In genomic region chr10:93115661-93116383, GRCh38 we compare ENCODE assay signal across 9 cellular contexts. TPM values are rescaled to one million over a fixed set of nuclear protein-coding genes. Genes with fewer than 3 reads are reported as not detected.
DNase-seq lines count a peak whose midpoint lies in the region; ATAC-seq lines count a peak whose summit lies in the region.
"Had no signal": no experiment of that assay in that cellular context is flagged by ENCODE, and none has a peak within 500 bp of the region (broad histone marks: within the 10 kb centered on the region; RNA-seq: fewer than 3 reads in every experiment).

No MANE protein-coding gene starts in this region.

- no peak overlapping the region for H3K4me3 Mint-ChIP-seq in activated naive CD8-positive, alpha-beta T cell treated with anti-CD3 and anti-CD28 coated beads, Interleukin-2, amount 10 ng/mL, durations not matched to agents 7 days and 5 days

- POLR2A ChIA-PET in activated naive CD8-positive, alpha-beta T cell treated with anti-CD3 and anti-CD28 coated beads, Interleukin-2, amount 10 ng/mL, durations not matched to agents 7 days and 5 days (lab: Charles Lee) = no interaction called here

- H3K4me1 Mint-ChIP-seq in activated naive CD8-positive, alpha-beta T cell treated with anti-CD3 and anti-CD28 coated beads, Interleukin-2, amount 10 ng/mL, durations not matched to agents 7 days and 5 days = peaks cover 7% of the 10 kb centered on the region

- no peaks in the 10 kb centered on the region for H3K4me1 ChIP-seq in right cardiac atrium (ENCODE audit: control insufficient read depth, insufficient read depth, low read length)

- no peaks in the 10 kb centered on the region for H3K27me3 ChIP-seq in right cardiac atrium (ENCODE audit: control insufficient read depth, insufficient read depth)

- WGBS in right cardiac atrium = 69% methylated on average over 4 of the region's 4 CpGs

- no peak overlapping the region for H3K27ac ChIP-seq in right cardiac atrium (ENCODE audit: low read length)

- intact Hi-C loops in right cardiac atrium (cut with DNase I) = loop anchor here in 3 of 4 donors (2.0 to 10.0 kb wide), 3 partner anchors 169 to 239 kb away; no protein-coding TSS in a partner anchor

- H3K9me3 Mint-ChIP-seq in activated naive CD8-positive, alpha-beta T cell treated with anti-CD3 and anti-CD28 coated beads, Interleukin-2, amount 10 ng/mL, durations not matched to agents 7 days and 5 days = no peaks in the 10 kb centered on the region

- peaks cover 8% of the 10 kb centered on the region for H3K27me3 Mint-ChIP-seq in activated naive CD8-positive, alpha-beta T cell treated with anti-CD3 and anti-CD28 coated beads, Interleukin-2, amount 10 ng/mL, durations not matched to agents 7 days and 5 days

- in situ Hi-C loops in ACHN (cut with HindIII; ENCODE audit: low pct_ligation_motif_present, low pct_unique_long_range_greater_than_20kb, low sequenced_read_pairs) = loop anchor here (25.0 kb wide), 1 partner anchor 171 kb away; no protein-coding TSS in a partner anchor

- H3K4me3 ChIP-seq in right cardiac atrium (ENCODE audit: low read length) = no peak overlapping the region

- ATAC-seq in GM18508 (IDR thresholded peaks at IDR 0.05; ENCODE audit: insufficient read depth, unreplicated experiment) = peak; percentile 53
- ATAC-seq in activated naive CD8-positive, alpha-beta T cell treated with anti-CD3 and anti-CD28 coated beads, Interleukin-2, amount 10 ng/mL, durations not matched to agents 7 days and 5 days (ENCODE audit: low read depth) = peak; percentile 71
- peak; percentile 47 to 57 for ATAC-seq in right cardiac atrium
- no peak for ATAC-seq in GM19463 (IDR thresholded peaks at IDR 0.05; ENCODE audit: unreplicated experiment)

- DNase-seq in ACHN = peak; percentile 68
- DNase-seq in HuH-7.5 (ENCODE audit: low spot score) = peak; percentile 46
- DNase-seq in SW480 (ENCODE audit: low spot score) = peak; percentile 29
- peak; percentile 64 for DNase-seq in activated naive CD8-positive, alpha-beta T cell treated with anti-CD3 and anti-CD28 coated beads, Interleukin-2, amount 10 ng/mL, durations not matched to agents 7 days and 5 days
- DNase-seq in right cardiac atrium = peak; percentile 63 to 86 (median 82)
- peak; percentile 68 for DNase-seq in stimulated activated CD4-positive, alpha-beta T cell treated with anti-CD3 and anti-CD28 coated beads, Interleukin-12 subunit alpha, Interleukin-12 subunit beta, amount 100 ng/mL, for 4 hours

- no peak overlapping the region for H3K27ac Mint-ChIP-seq in activated naive CD8-positive, alpha-beta T cell treated with anti-CD3 and anti-CD28 coated beads, Interleukin-2, amount 10 ng/mL, durations not matched to agents 7 days and 5 days

- H3K9me3 ChIP-seq in right cardiac atrium (ENCODE audit: control insufficient read depth, low read length) = no peaks in the 10 kb centered on the region

- no peaks in the 10 kb centered on the region for H3K36me3 Mint-ChIP-seq in activated naive CD8-positive, alpha-beta T cell treated with anti-CD3 and anti-CD28 coated beads, Interleukin-2, amount 10 ng/mL, durations not matched to agents 7 days and 5 days

RNA-seq across cellular contexts. Expression of gene CYP26A1, which starts 42.1 kb away (rescaled TPM):
- under 1 TPM in 1 of 2 experiments, not detected in 1; 0.31 TPM for total RNA-seq in activated naive CD8-positive, alpha-beta T cell treated with anti-CD3 and anti-CD28 coated beads, Interleukin-2, amount 10 ng/mL, durations not matched to agents 7 days and 5 days
- not detected for total RNA-seq in right cardiac atrium
- not detected for polyA plus RNA-seq in right cardiac atrium
- total RNA-seq: subcutaneous adipose tissue had no signal

RNA-seq across cellular contexts. Expression of gene CYP26C1, which starts 55.2 kb away (rescaled TPM):
- total RNA-seq in activated naive CD8-positive, alpha-beta T cell treated with anti-CD3 and anti-CD28 coated beads, Interleukin-2, amount 10 ng/mL, durations not matched to agents 7 days and 5 days = under 1 TPM in 1 of 2 experiments, not detected in 1; 0.17 TPM
- total RNA-seq in right cardiac atrium = under 1 TPM in 1 of 4 donors, not detected in 3; 0.09 TPM
- polyA plus RNA-seq in right cardiac atrium = 0.02 TPM

Comparison
In these comparisons a context has a peak if more than half of its experiments do, and no peak if none do; other contexts are left out.
1. DNase-seq: peak in every context shown above with its lines; median percentile 82 in right cardiac atrium; 68 in ACHN; 68 in stimulated activated CD4-positive, alpha-beta T cell treated with anti-CD3 and anti-CD28 coated beads, Interleukin-12 subunit alpha, Interleukin-12 subunit beta, amount 100 ng/mL, for 4 hours; 64 in activated naive CD8-positive, alpha-beta T cell treated with anti-CD3 and anti-CD28 coated beads, Interleukin-2, amount 10 ng/mL, durations not matched to agents 7 days and 5 days; 46 in HuH-7.5; 29 in SW480.